ENCODE assay signal across 8 cellular contexts in genomic region chr10:118241229-118242137, GRCh38.
DNase-seq lines count a peak whose midpoint lies in the region; ATAC-seq and TF ChIP-seq lines count a peak whose summit lies in the region.

No MANE protein-coding gene starts in this region.

- H3K4me3 ChIP-seq in HFF-Myc (replicated peaks; ENCODE audit: low read depth, low read length) (no peak overlapping the region), lower lobe of right lung (no peak overlapping the region)
- no peak overlapping the region for H3K4me3 ChIP-seq in effector memory CD4-positive, alpha-beta T cell (ENCODE audit: insufficient read depth, low read depth, low read length, poor library complexity, severe bottlenecking)

- H3K36me3 ChIP-seq in effector memory CD4-positive, alpha-beta T cell (ENCODE audit: control insufficient read depth, insufficient read depth, low read length), result no peaks in the 10 kb centered on the region
- H3K36me3 ChIP-seq in lower lobe of right lung, result no peaks in the 10 kb centered on the region

- peaks cover 14% of the 10 kb centered on the region for H3K27me3 ChIP-seq in effector memory CD4-positive, alpha-beta T cell (replicated peaks; ENCODE audit: control insufficient read depth, insufficient read depth, low read length, poor library complexity, severe bottlenecking)
- peaks cover 56% of the 10 kb centered on the region for H3K27me3 ChIP-seq in lower lobe of right lung (ENCODE audit: low read depth)

- no peaks in the 10 kb centered on the region for H3K9me3 ChIP-seq in effector memory CD4-positive, alpha-beta T cell (ENCODE audit: control insufficient read depth, low read length)
- H3K9me3 ChIP-seq in lower lobe of right lung, result no peaks in the 10 kb centered on the region

- no peaks in the 10 kb centered on the region for H3K4me1 ChIP-seq in effector memory CD4-positive, alpha-beta T cell (ENCODE audit: control insufficient read depth, insufficient read depth, low read length, poor library complexity, severe bottlenecking)
- no peaks in the 10 kb centered on the region for H3K4me1 ChIP-seq in lower lobe of right lung

- peak; percentile 63 to 74 for ATAC-seq in lower lobe of right lung
- ATAC-seq in GM19467 (IDR thresholded peaks at IDR 0.05; ENCODE audit: unreplicated experiment), result no peak

- intact Hi-C loops in lower lobe of right lung (cut with DNase I), result no loop called here

- DNase-seq in CD1c-positive myeloid dendritic cell (ENCODE audit: extremely low spot score), result peak; percentile 77
- DNase-seq in HFF-Myc (ENCODE audit: extremely low read depth, low read depth), result peak; percentile 67
- DNase-seq in NCI-H524 treated with DMSO at 0.1 percent for 48 hours (lab: John Stamatoyannopoulos, UW), result peak; percentile 24
- peak; percentile 73 to 81 for DNase-seq in activated CD4-positive, alpha-beta T cell treated with anti-CD3 and anti-CD28 coated beads, Interleukin-2, amount 50 U/mL, for 48 hours
- DNase-seq in effector memory CD4-positive, alpha-beta T cell, result peak; percentile 23 to 48 (median 24)
- DNase-seq in lower lobe of right lung, result peak; percentile 69
- peak; percentile 16 for DNase-seq in stimulated activated CD8-positive, alpha-beta memory T cell treated with anti-CD3 and anti-CD28 coated beads, Interleukin-12 subunit alpha, Interleukin-12 subunit beta, amount 100 ng/mL, for 24 hours (ENCODE audit: extremely low read depth)

- H3K27ac ChIP-seq in effector memory CD4-positive, alpha-beta T cell (ENCODE audit: insufficient read depth, low read length, poor library complexity, severe bottlenecking), result no peak overlapping the region
- no peak overlapping the region for H3K27ac ChIP-seq in lower lobe of right lung

- peak; percentile 90 for TF ChIP-seq CTCF in HFF-Myc (IDR thresholded peaks at IDR 0.05; ENCODE audit: low read depth, low read length, missing control alignments)
- peak; percentile 90 for TF ChIP-seq CTCF in lower lobe of right lung (IDR thresholded peaks at IDR 0.05)

Comparison
In these comparisons a context has a peak if more than half of its experiments do, and no peak if none do; other contexts are left out.
1. DNase-seq: peak in every context shown above with its lines; median percentile 77 in CD1c-positive myeloid dendritic cell; 77 in activated CD4-positive, alpha-beta T cell treated with anti-CD3 and anti-CD28 coated beads, Interleukin-2, amount 50 U/mL, for 48 hours; 69 in lower lobe of right lung; 67 in HFF-Myc; 24 in NCI-H524 treated with DMSO at 0.1 percent for 48 hours; 24 in effector memory CD4-positive, alpha-beta T cell; 16 in stimulated activated CD8-positive, alpha-beta memory T cell treated with anti-CD3 and anti-CD28 coated beads, Interleukin-12 subunit alpha, Interleukin-12 subunit beta, amount 100 ng/mL, for 24 hours.